8 cellular contexts compared by ENCODE assay signal in the genomic region with DNA sequence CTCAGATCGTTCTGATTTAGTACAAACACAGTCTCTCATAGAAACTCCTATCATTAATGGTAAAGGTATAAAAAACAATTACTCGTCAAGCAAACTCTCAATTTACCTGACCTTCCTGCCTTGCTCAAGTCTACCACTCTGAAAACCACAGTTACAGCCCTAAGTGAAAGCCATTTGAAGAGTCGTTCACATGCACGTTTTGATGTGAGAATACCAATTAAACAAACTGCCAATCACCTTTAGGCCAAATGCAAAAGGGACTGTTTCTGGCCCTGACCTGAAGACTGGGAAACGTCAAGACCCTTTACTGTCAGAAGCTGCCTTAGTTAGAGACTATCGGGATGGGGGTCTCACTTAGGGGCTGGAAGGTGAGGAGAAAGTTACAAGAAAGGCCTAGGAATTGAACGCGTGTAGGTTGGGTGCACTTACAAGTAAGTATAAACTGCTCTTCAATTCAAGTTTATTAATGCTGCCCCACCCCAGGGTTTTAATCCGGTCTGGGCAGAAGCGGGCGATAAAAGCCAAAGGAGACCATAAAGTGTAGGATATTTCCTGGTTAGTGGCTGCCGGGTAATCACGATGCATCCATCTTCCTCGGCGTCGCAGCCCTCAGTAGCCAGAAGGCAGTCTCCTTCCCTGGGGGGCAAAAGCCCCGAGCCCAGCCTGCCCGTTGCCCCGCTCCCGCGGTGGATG. TPM values are rescaled to one million over a fixed set of nuclear protein-coding genes. Genes with fewer than 3 reads are reported as not detected.
DNase-seq lines count a peak whose midpoint lies in the region; ATAC-seq and TF ChIP-seq lines count a peak whose summit lies in the region.

No MANE protein-coding gene starts in this region.

- no peak for TF ChIP-seq CTCF in GM06990 (IDR thresholded peaks at IDR 0.05; ENCODE audit: insufficient read depth, low read length, poor library complexity, severe bottlenecking)
- TF ChIP-seq CTCF in WERI-Rb-1 (IDR thresholded peaks at IDR 0.05; ENCODE audit: low read depth, low read length), result no peak
- TF ChIP-seq CTCF in esophagus squamous epithelium (IDR thresholded peaks at IDR 0.05), result no peak
- no peak for TF ChIP-seq CTCF in osteoblast (IDR thresholded peaks at IDR 0.05; ENCODE audit: extremely low read depth, low read depth, low read length)

- H3K4me3 ChIP-seq in GM06990 (replicated peaks; ENCODE audit: low read depth, low read length) (peak overlapping the region; percentile 97), WERI-Rb-1 (ENCODE audit: low read depth, low read length) (peak overlapping the region; percentile 80), esophagus squamous epithelium (peak overlapping the region; percentile 67 to 93 (median 84)), osteoblast (ENCODE audit: insufficient read depth, low read length) (peak overlapping the region; percentile 94)

- 1 to 2% methylated on average over 11 to 14 of the region's 21 CpGs for WGBS in esophagus squamous epithelium, 2 donors

- H3K4me1 ChIP-seq in esophagus squamous epithelium (peaks cover 5 to 71% (median 21%) of the 10 kb centered on the region in 3 donors), osteoblast (ENCODE audit: insufficient read depth, low read length) (peaks cover 22% of the 10 kb centered on the region)

- intact Hi-C loops in esophagus squamous epithelium (cut with DNase I), result no loop called here

- peaks cover 50% of the 10 kb centered on the region for H4K20me1 ChIP-seq in osteoblast (ENCODE audit: insufficient read depth, low read length)

- H3K27me3 ChIP-seq in GM06990 (replicated peaks; ENCODE audit: control insufficient read depth, insufficient read depth, low read length) (no peaks in the 10 kb centered on the region), WERI-Rb-1 (ENCODE audit: insufficient read depth, low read depth, severe bottlenecking) (no peaks in the 10 kb centered on the region), esophagus squamous epithelium (no peaks in the 10 kb centered on the region), osteoblast (ENCODE audit: insufficient read depth, low read length) (no peaks in the 10 kb centered on the region)

- peak overlapping the region; percentile 64 for H2AFZ ChIP-seq in osteoblast (ENCODE audit: low read length)

- peaks cover 59% of the 10 kb centered on the region for H3K79me2 ChIP-seq in osteoblast (ENCODE audit: insufficient read depth, low read length)

- no peak for DNase-seq in GM06990 (ENCODE audit: extremely low read depth, insufficient read length)
- DNase-seq in WERI-Rb-1, result no peak
- DNase-seq in esophagus squamous epithelium (lab: John Stamatoyannopoulos, UW), result no peak
- DNase-seq in osteoblast (ENCODE audit: insufficient read length, low spot score, missing footprints), result peak; percentile 85

- peak overlapping the region; percentile 97 for H3K27ac ChIP-seq in WERI-Rb-1
- peak overlapping the region; percentile 95 to 100 (median 98) for H3K27ac ChIP-seq in esophagus squamous epithelium
- peak overlapping the region; percentile 96 for H3K27ac ChIP-seq in osteoblast (ENCODE audit: low read depth, low read length)

- H3K9me3 ChIP-seq in WERI-Rb-1 (ENCODE audit: severe bottlenecking) (no peaks in the 10 kb centered on the region), esophagus squamous epithelium (no peaks in the 10 kb centered on the region), osteoblast (ENCODE audit: low read depth, low read length) (no peaks in the 10 kb centered on the region)

- ATAC-seq in HG02938 (IDR thresholded peaks at IDR 0.05; ENCODE audit: unreplicated experiment) (peak; percentile 12), GM21423 (IDR thresholded peaks at IDR 0.05; ENCODE audit: unreplicated experiment) (no peak), HG03280 (IDR thresholded peaks at IDR 0.05; ENCODE audit: unreplicated experiment) (no peak), GM18907 (IDR thresholded peaks at IDR 0.05; ENCODE audit: unreplicated experiment) (no peak)

- no peak for TF ChIP-seq POLR2A in esophagus squamous epithelium (IDR thresholded peaks at IDR 0.05)

- H3K36me3 ChIP-seq in GM06990 (ENCODE audit: control insufficient read depth, insufficient read depth, low read length), result no peaks in the 10 kb centered on the region
- peaks cover 11% of the 10 kb centered on the region for H3K36me3 ChIP-seq in WERI-Rb-1
- no peaks in the 10 kb centered on the region for H3K36me3 ChIP-seq in esophagus squamous epithelium
- H3K36me3 ChIP-seq in osteoblast (ENCODE audit: insufficient read depth, low read length), result no peaks in the 10 kb centered on the region

- H3K4me2 ChIP-seq in osteoblast (ENCODE audit: insufficient read depth, low read length), result peak overlapping the region; percentile 85

RNA-seq across cellular contexts. Expression of a gene that starts 0.9 kb away (rescaled TPM):
- 10 to 100 TPM; 36.7 to 86.4 (median 72.4) TPM for total RNA-seq in esophagus squamous epithelium
- 118 and 124 TPM in 2 replicates for total RNA-seq in osteoblast
